ENCODE assay signal across 20 cellular contexts in the genomic region with DNA sequence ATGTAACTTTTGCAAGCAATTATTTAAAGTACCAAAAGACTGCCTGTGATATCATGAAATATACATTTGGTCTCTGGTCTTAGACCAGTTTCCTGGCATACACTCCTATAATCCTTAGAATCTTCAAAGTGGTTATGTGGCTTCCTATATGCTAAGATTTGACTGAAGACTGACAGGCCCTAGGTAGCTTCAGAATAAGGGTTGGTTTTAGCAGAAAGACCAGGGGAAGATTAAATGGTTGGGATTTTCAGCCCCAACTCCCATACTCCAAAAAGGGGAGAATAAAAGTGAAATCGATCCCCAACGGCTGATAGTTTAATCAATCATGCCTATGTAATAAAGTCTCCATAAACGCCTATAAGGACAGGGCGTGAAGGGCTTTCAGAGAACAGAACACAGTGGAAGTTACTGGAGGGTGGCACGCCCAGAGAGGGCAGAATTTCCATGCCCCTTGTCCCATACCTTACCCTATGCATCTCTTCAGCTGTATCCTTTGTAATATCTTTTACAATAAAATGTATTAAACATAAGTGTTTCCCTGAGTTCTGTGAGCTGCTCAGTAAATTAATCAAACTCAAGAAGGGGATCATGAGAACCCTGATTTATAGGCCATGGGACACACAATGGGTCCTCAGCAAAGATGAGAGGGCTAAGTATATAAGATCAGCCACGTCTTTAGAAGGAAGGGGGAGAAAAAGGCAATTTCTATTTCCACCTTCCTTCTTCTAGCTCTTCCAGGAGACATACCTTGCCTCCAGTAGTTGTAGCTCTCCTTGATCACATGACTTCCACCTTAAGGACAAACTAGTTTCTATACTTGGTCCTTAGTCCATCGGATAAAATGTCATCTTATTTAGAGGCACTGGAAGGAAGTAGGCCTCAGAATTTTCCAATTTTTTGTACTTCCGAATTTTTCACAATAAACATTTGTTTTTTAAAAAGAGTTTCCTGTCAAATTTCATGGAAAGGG. TPM values are rescaled to one million over a fixed set of nuclear protein-coding genes. Genes with fewer than 3 reads are reported as not detected.
DNase-seq lines count a peak whose midpoint lies in the region; ATAC-seq and TF ChIP-seq lines count a peak whose summit lies in the region.
"Had no signal": no experiment of that assay in that cellular context is flagged by ENCODE, and none has a peak within 500 bp of the region (broad histone marks: within the 10 kb centered on the region; RNA-seq: fewer than 3 reads in every experiment).

No MANE protein-coding gene starts in this region.

- peaks cover 16% of the 10 kb centered on the region for H3K36me3 Mint-ChIP-seq in MCF 10A (ENCODE audit: insufficient read depth, unreplicated experiment)
- peaks cover 43% of the 10 kb centered on the region for H3K36me3 Mint-ChIP-seq in T-cell
- no peaks in the 10 kb centered on the region for H3K36me3 Mint-ChIP-seq in glutamatergic neuron (ENCODE audit: unreplicated experiment)

- no peak overlapping the region for H3K27ac ChIP-seq in mammary epithelial cell (ENCODE audit: insufficient read depth, low read depth, low read length)
- H3K27ac ChIP-seq in trophoblast cell (ENCODE audit: low read depth, low read length) = no peak overlapping the region

- H3K27me3 Mint-ChIP-seq in MCF 10A (ENCODE audit: insufficient read depth, unreplicated experiment) = no peaks in the 10 kb centered on the region
- no peaks in the 10 kb centered on the region for H3K27me3 Mint-ChIP-seq in T-cell
- no peaks in the 10 kb centered on the region for H3K27me3 Mint-ChIP-seq in glutamatergic neuron (ENCODE audit: unreplicated experiment)
- H3K27me3 Mint-ChIP-seq: IgD-negative memory B cell had no signal

- no peak overlapping the region for H2BK120ac ChIP-seq in trophoblast cell (ENCODE audit: insufficient read depth, low read length, poor library complexity)

- intact Hi-C loops in MCF 10A (cut with micrococcal nuclease) = no loop called here
- intact Hi-C loops in mammary epithelial cell (cut with micrococcal nuclease) = no loop called here
- intact Hi-C loops in left cardiac atrium (cut with DNase I) = no loop called here

- H3K27me3 ChIP-seq in mammary epithelial cell (ENCODE audit: insufficient read depth, low read length) (no peaks in the 10 kb centered on the region), trophoblast cell (ENCODE audit: insufficient read depth, low read length) (no peaks in the 10 kb centered on the region)

- no peak for ATAC-seq in T-cell (replicated peaks in 1 of 4)
- no peak for ATAC-seq in GM21515 (IDR thresholded peaks at IDR 0.05; ENCODE audit: unreplicated experiment)
- no peak for ATAC-seq in left cardiac atrium
- ATAC-seq in GM18502 (IDR thresholded peaks at IDR 0.05; ENCODE audit: poor library complexity, unreplicated experiment) = no peak

- H3K27ac Mint-ChIP-seq in MCF 10A (ENCODE audit: low read depth, unreplicated experiment) (peak overlapping the region; percentile 37), T-cell (peak overlapping the region; percentile 8 to 76), glutamatergic neuron (ENCODE audit: unreplicated experiment) (peak overlapping the region; percentile 29)

- H4K8ac ChIP-seq in trophoblast cell (ENCODE audit: low read depth, low read length) = no peak overlapping the region

- CTCF ChIA-PET in MCF 10A (lab: Yijun Ruan, JAX) (interaction anchor here (0.6 to 0.9 kb wide), 2 partner anchors 11 to 18 kb away, joined by 3 read pairs; no protein-coding TSS in a partner anchor), mammary epithelial cell (lab: Charles Lee; ENCODE audit: low non-redundant PET) (no interaction called here), T-cell (lab: Charles Lee) (interaction anchor here in 1 of 2 donors (0.5 kb wide), 1 partner anchor 999 kb away, joined by 4 read pairs; no protein-coding TSS in a partner anchor)

- no peak overlapping the region for H3K14ac ChIP-seq in trophoblast cell (ENCODE audit: low read length)

- H3K4ac ChIP-seq in trophoblast cell (ENCODE audit: low read depth, low read length) = peak overlapping the region; percentile 79

- H2BK5ac ChIP-seq in trophoblast cell (ENCODE audit: low read depth, low read length, poor library complexity) = no peak overlapping the region

- no peak overlapping the region for H3K18ac ChIP-seq in trophoblast cell (ENCODE audit: low read length)

- BruUV-seq in MCF 10A (replicated peaks; lab: Mats Ljungman, UMichigan) (no TSS peak), mammary epithelial cell (replicated peaks; lab: Mats Ljungman, UMichigan) (no TSS peak)

- dilution Hi-C loops in mammary epithelial cell (cut with HindIII; ENCODE audit: low sequenced_read_pairs) = no loop called here

- H3K36me3 ChIP-seq in mammary epithelial cell (ENCODE audit: insufficient read depth, low read length) (peaks cover 11% of the 10 kb centered on the region), trophoblast cell (ENCODE audit: control insufficient read depth in 1 of 2, insufficient read depth in 2 of 2, low read length in 2 of 2) (peaks cover 0 to 5% of the 10 kb centered on the region in 2 experiments)

- no peak overlapping the region for H2BK12ac ChIP-seq in trophoblast cell (ENCODE audit: low read length)

- POLR2A ChIA-PET in MCF 10A (lab: Yijun Ruan, JAX) = interaction anchor here (0.5 to 1.8 kb wide), 5 partner anchors 9 to 1201 kb away, joined by 3 to 8 read pairs (median 4); no protein-coding TSS in a partner anchor
- POLR2A ChIA-PET in T-cell (lab: Charles Lee) = no interaction called here

- peaks cover 85% of the 10 kb centered on the region for H3K79me2 ChIP-seq in mammary epithelial cell (ENCODE audit: insufficient read depth, low read length)
- peaks cover 3% of the 10 kb centered on the region for H3K79me2 ChIP-seq in trophoblast cell (ENCODE audit: control insufficient read depth, insufficient read depth, low read length, poor library complexity)

- peaks cover 12% of the 10 kb centered on the region for H3K4me1 Mint-ChIP-seq in MCF 10A (ENCODE audit: insufficient read depth, unreplicated experiment)
- H3K4me1 Mint-ChIP-seq in T-cell = peaks cover 26 to 34% (median 33%) of the 10 kb centered on the region in 3 donors
- H3K4me1 Mint-ChIP-seq in glutamatergic neuron (ENCODE audit: low read depth, unreplicated experiment) = no peaks in the 10 kb centered on the region
- H3K4me1 Mint-ChIP-seq: CD14-positive monocyte had no signal

- no peak overlapping the region for H4K12ac ChIP-seq in trophoblast cell (ENCODE audit: low read depth, low read length)

- no peak overlapping the region for H3K4me3 Mint-ChIP-seq in MCF 10A (ENCODE audit: unreplicated experiment)
- H3K4me3 Mint-ChIP-seq in T-cell = no peak overlapping the region
- no peak overlapping the region for H3K4me3 Mint-ChIP-seq in glutamatergic neuron (ENCODE audit: unreplicated experiment)
- H3K4me3 Mint-ChIP-seq: CD14-positive monocyte, IgD-negative memory B cell had no signal

- 95% methylated on average over 8 of the region's 8 CpGs for WGBS in mammary epithelial cell (ENCODE audit: low coverage, missing lambda C conversion rate)
- WGBS in trophoblast cell (ENCODE audit: extremely low coverage, insufficient coverage, insufficient read length) = no CpG with 5 or more reads among the region's 8 CpGs

- TF ChIP-seq CTCF in MCF 10A (IDR thresholded peaks at IDR 0.05; ENCODE audit: unreplicated experiment) (no peak), mammary epithelial cell (conservative IDR thresholded peaks at IDR 0.05 in 1 of 2, IDR thresholded peaks at IDR 0.05 in 1 of 2; ENCODE audit: extremely low read depth in 1 of 2, insufficient read depth in 1 of 2, low read depth in 1 of 2, low read length in 2 of 2) (no peak), glutamatergic neuron (IDR thresholded peaks at IDR 0.05; ENCODE audit: partially characterized antibody, unreplicated experiment) (no peak)

- no peak overlapping the region for H2AFZ ChIP-seq in mammary epithelial cell (ENCODE audit: low read depth, low read length)
- H2AFZ ChIP-seq in trophoblast cell (ENCODE audit: insufficient read depth, low read length, poor library complexity) = no peak overlapping the region

- in situ Hi-C loops in mammary epithelial cell (cut with MboI; ENCODE audit: low sequenced_read_pairs in 2 of 2) = no loop called here

- H3K4me2 ChIP-seq in mammary epithelial cell (ENCODE audit: insufficient read depth, low read depth, low read length) (no peak overlapping the region), trophoblast cell (ENCODE audit: low read length) (no peak overlapping the region)

- no peak overlapping the region for H4K91ac ChIP-seq in trophoblast cell (ENCODE audit: low read depth, low read length)

- no peak overlapping the region for H3K23ac ChIP-seq in trophoblast cell (ENCODE audit: low read length)

- H3K4me3 ChIP-seq in mammary epithelial cell (replicated peaks in 1 of 3; ENCODE audit: insufficient read depth in 1 of 3, low read depth in 2 of 3, low read length in 3 of 3) (no peak overlapping the region), trophoblast cell (ENCODE audit: low read depth, low read length) (no peak overlapping the region)

- H3K9me3 Mint-ChIP-seq in MCF 10A (ENCODE audit: unreplicated experiment) (no peaks in the 10 kb centered on the region), T-cell (peaks cover 0 to 3% (median 2%) of the 10 kb centered on the region in 3 donors), glutamatergic neuron (ENCODE audit: unreplicated experiment) (no peaks in the 10 kb centered on the region)
- H3K9me3 Mint-ChIP-seq: CD14-positive monocyte, IgD-negative memory B cell had no signal

- no peak overlapping the region for H2AK5ac ChIP-seq in trophoblast cell (ENCODE audit: low read length)

- H3K4me1 ChIP-seq in mammary epithelial cell (ENCODE audit: insufficient read depth, low read length) (no peaks in the 10 kb centered on the region), trophoblast cell (ENCODE audit: control insufficient read depth in 1 of 2, insufficient read depth in 2 of 2, low read length in 2 of 2) (no peaks in the 10 kb centered on the region)

- H4K20me1 ChIP-seq in mammary epithelial cell (ENCODE audit: insufficient read depth, low read length) = no peaks in the 10 kb centered on the region

- DNase-seq in MCF 10A (ENCODE audit: unreplicated experiment) (no peak), mammary epithelial cell (no peak), T-cell (no peak), glutamatergic neuron (no peak), trophoblast cell (no peak), left cardiac atrium (no peak)
- DNase-seq: ACHN, AML-193, Calu3, DMS53, H7, NCI-H1105 treated with DMSO at 0.1 percent for 48 hours, NCI-H187 treated with DMSO at 0.1 percent for 48 hours, NCI-H2171, NCI-H446 treated with DMSO at 0.1 percent for 48 hours, SHP77 treated with DMSO at 0.1 percent for 48 hours had no signal

- H3K9ac ChIP-seq in mammary epithelial cell (ENCODE audit: insufficient read depth, low read length) = no peak overlapping the region
- H3K9ac ChIP-seq in trophoblast cell (ENCODE audit: low read length) = no peak overlapping the region

- no peaks in the 10 kb centered on the region for H3K79me1 ChIP-seq in trophoblast cell (ENCODE audit: low read length)

- H3K9me3 ChIP-seq in mammary epithelial cell (replicated peaks; ENCODE audit: insufficient read depth, low read length) = no peaks in the 10 kb centered on the region
- H3K9me3 ChIP-seq in trophoblast cell (ENCODE audit: insufficient read depth, low read depth, low read length) = no peaks in the 10 kb centered on the region

RNA-seq across cellular contexts. Expression of gene ANKRD17, which starts 26.8 kb away (rescaled TPM):
- total RNA-seq in MCF 10A (2022) (62.8 and 65.7 TPM in 2 replicates), mammary epithelial cell (10 to 100 TPM; 66.2 to 70.6 TPM), T-cell (10 to 100 TPM; 48.6 to 63.8 (median 51.8) TPM), glutamatergic neuron (ENCODE audit: unreplicated experiment) (91.9 TPM), left cardiac atrium (10 to 100 TPM; 46.0 to 56.4 TPM)
- 41.9 TPM for polyA plus RNA-seq in mammary epithelial cell
- 105 TPM for polyA minus RNA-seq in mammary epithelial cell
- polyA plus RNA-seq in trophoblast cell (2013) = 38.9 and 39.8 TPM in 2 replicates
